In genomic region chr15:76278651-76279050, GRCh38 we compare ENCODE assay signal across 17 cellular contexts. TPM values are rescaled to one million over a fixed set of nuclear protein-coding genes. Genes with fewer than 3 reads are reported as not detected.
DNase-seq lines count a peak whose midpoint lies in the region; ATAC-seq lines count a peak whose summit lies in the region.
"Had no signal": no experiment of that assay in that cellular context is flagged by ENCODE, and none has a peak within 500 bp of the region (broad histone marks: within the 10 kb centered on the region; RNA-seq: fewer than 3 reads in every experiment).

No MANE protein-coding gene starts in this region.

- no peaks in the 10 kb centered on the region for H3K9me3 Mint-ChIP-seq in activated naive CD8-positive, alpha-beta T cell treated with anti-CD3 and anti-CD28 coated beads, Interleukin-2, amount 10 ng/mL, durations not matched to agents 7 days and 5 days
- no peaks in the 10 kb centered on the region for H3K9me3 Mint-ChIP-seq in activated naive CD8-positive, alpha-beta T cell treated with anti-CD3 and anti-CD28 coated beads for 36 hours
- H3K9me3 Mint-ChIP-seq in activated T-helper 17 cell treated with anti-CD3 and anti-CD28 coated beads, Interleukin-2, amount 50 U/mL, for 72 hours = no peaks in the 10 kb centered on the region
- no peaks in the 10 kb centered on the region for H3K9me3 Mint-ChIP-seq in effector memory CD8-positive, alpha-beta T cell
- H3K9me3 Mint-ChIP-seq: GM23338, H9, HFFc6 had no signal

- no peak for DNase-seq in activated naive CD8-positive, alpha-beta T cell treated with anti-CD3 and anti-CD28 coated beads, Interleukin-2, amount 10 ng/mL, durations not matched to agents 7 days and 5 days
- DNase-seq in activated naive CD8-positive, alpha-beta T cell treated with anti-CD3 and anti-CD28 coated beads for 36 hours = no peak
- DNase-seq in effector memory CD8-positive, alpha-beta T cell = no peak
- no peak for DNase-seq in pons (ENCODE audit: low spot score)
- DNase-seq in ureter (ENCODE audit: low spot score) = no peak
- DNase-seq: C1 segment of cervical spinal cord; Calu3; CD4-positive, alpha-beta memory T cell; COR-L47; DMS53; DMS79 treated with DMSO at 0.1 percent for 48 hours; GF-D8; H9; HFFc6 had no signal

- peak overlapping the region; percentile 11 for H3K27ac Mint-ChIP-seq in activated naive CD8-positive, alpha-beta T cell treated with anti-CD3 and anti-CD28 coated beads, Interleukin-2, amount 10 ng/mL, durations not matched to agents 7 days and 5 days
- no peak overlapping the region for H3K27ac Mint-ChIP-seq in activated naive CD8-positive, alpha-beta T cell treated with anti-CD3 and anti-CD28 coated beads for 36 hours
- peak overlapping the region; percentile 0 for H3K27ac Mint-ChIP-seq in activated T-helper 17 cell treated with anti-CD3 and anti-CD28 coated beads, Interleukin-2, amount 50 U/mL, for 72 hours
- peak overlapping the region; percentile 48 to 61 for H3K27ac Mint-ChIP-seq in effector memory CD8-positive, alpha-beta T cell
- H3K27ac Mint-ChIP-seq: H9, HFFc6 had no signal

- POLR2A ChIA-PET in activated naive CD8-positive, alpha-beta T cell treated with anti-CD3 and anti-CD28 coated beads, Interleukin-2, amount 10 ng/mL, durations not matched to agents 7 days and 5 days (lab: Charles Lee) = no interaction called here

- no peaks in the 10 kb centered on the region for H3K27me3 Mint-ChIP-seq in activated naive CD8-positive, alpha-beta T cell treated with anti-CD3 and anti-CD28 coated beads, Interleukin-2, amount 10 ng/mL, durations not matched to agents 7 days and 5 days
- no peaks in the 10 kb centered on the region for H3K27me3 Mint-ChIP-seq in activated naive CD8-positive, alpha-beta T cell treated with anti-CD3 and anti-CD28 coated beads for 36 hours
- H3K27me3 Mint-ChIP-seq in activated T-helper 17 cell treated with anti-CD3 and anti-CD28 coated beads, Interleukin-2, amount 50 U/mL, for 72 hours = no peaks in the 10 kb centered on the region
- H3K27me3 Mint-ChIP-seq in effector memory CD8-positive, alpha-beta T cell = no peaks in the 10 kb centered on the region
- H3K27me3 Mint-ChIP-seq: CD4-positive, alpha-beta memory T cell had no signal

- ATAC-seq in activated naive CD8-positive, alpha-beta T cell treated with anti-CD3 and anti-CD28 coated beads, Interleukin-2, amount 10 ng/mL, durations not matched to agents 7 days and 5 days (ENCODE audit: low read depth) = no peak
- ATAC-seq in activated T-helper 17 cell treated with anti-CD3 and anti-CD28 coated beads, Interleukin-2, amount 50 U/mL, for 72 hours (replicated peaks) = no peak
- ATAC-seq in effector memory CD8-positive, alpha-beta T cell (replicated peaks) = no peak
- ATAC-seq: GM23338, HCT116 had no signal

- no peak overlapping the region for H3K4me3 Mint-ChIP-seq in activated naive CD8-positive, alpha-beta T cell treated with anti-CD3 and anti-CD28 coated beads, Interleukin-2, amount 10 ng/mL, durations not matched to agents 7 days and 5 days
- no peak overlapping the region for H3K4me3 Mint-ChIP-seq in activated naive CD8-positive, alpha-beta T cell treated with anti-CD3 and anti-CD28 coated beads for 36 hours
- H3K4me3 Mint-ChIP-seq in activated T-helper 17 cell treated with anti-CD3 and anti-CD28 coated beads, Interleukin-2, amount 50 U/mL, for 72 hours = no peak overlapping the region
- H3K4me3 Mint-ChIP-seq in effector memory CD8-positive, alpha-beta T cell = no peak overlapping the region
- H3K4me3 Mint-ChIP-seq: CD4-positive, alpha-beta memory T cell; GM23338; H9; HFFc6 had no signal

- H3K4me1 Mint-ChIP-seq in activated naive CD8-positive, alpha-beta T cell treated with anti-CD3 and anti-CD28 coated beads, Interleukin-2, amount 10 ng/mL, durations not matched to agents 7 days and 5 days = peaks cover 6% of the 10 kb centered on the region
- H3K4me1 Mint-ChIP-seq in activated naive CD8-positive, alpha-beta T cell treated with anti-CD3 and anti-CD28 coated beads for 36 hours = no peaks in the 10 kb centered on the region
- peaks cover 4% of the 10 kb centered on the region for H3K4me1 Mint-ChIP-seq in activated T-helper 17 cell treated with anti-CD3 and anti-CD28 coated beads, Interleukin-2, amount 50 U/mL, for 72 hours
- peaks cover 13 to 31% of the 10 kb centered on the region in 2 donors for H3K4me1 Mint-ChIP-seq in effector memory CD8-positive, alpha-beta T cell (ENCODE audit: low read depth in 2 of 2)
- H3K4me1 Mint-ChIP-seq: GM23338 had no signal

- H3K36me3 Mint-ChIP-seq in activated naive CD8-positive, alpha-beta T cell treated with anti-CD3 and anti-CD28 coated beads, Interleukin-2, amount 10 ng/mL, durations not matched to agents 7 days and 5 days = peaks cover 35% of the 10 kb centered on the region
- peaks cover 50% of the 10 kb centered on the region for H3K36me3 Mint-ChIP-seq in activated naive CD8-positive, alpha-beta T cell treated with anti-CD3 and anti-CD28 coated beads for 36 hours
- peaks cover 96% of the 10 kb centered on the region for H3K36me3 Mint-ChIP-seq in activated T-helper 17 cell treated with anti-CD3 and anti-CD28 coated beads, Interleukin-2, amount 50 U/mL, for 72 hours (ENCODE audit: low read depth)
- H3K36me3 Mint-ChIP-seq in effector memory CD8-positive, alpha-beta T cell (ENCODE audit: insufficient read depth) = peaks cover 35% of the 10 kb centered on the region

RNA-seq across cellular contexts. Expression of gene ETFA, which starts 32.6 kb away (rescaled TPM):
- total RNA-seq in activated naive CD8-positive, alpha-beta T cell treated with anti-CD3 and anti-CD28 coated beads, Interleukin-2, amount 10 ng/mL, durations not matched to agents 7 days and 5 days = 10 to 100 TPM; 86.1 to 87.6 TPM
- 100 to 1,000 TPM; 166 to 168 TPM for total RNA-seq in activated naive CD8-positive, alpha-beta T cell treated with anti-CD3 and anti-CD28 coated beads for 36 hours
- 100 to 1,000 TPM; 113 to 185 TPM for total RNA-seq in activated T-helper 17 cell treated with anti-CD3 and anti-CD28 coated beads, Interleukin-2, amount 50 U/mL, for 72 hours
- total RNA-seq in ureter = 123 TPM

RNA-seq across cellular contexts. Expression of gene ISL2, which starts 57.9 kb away (rescaled TPM):
- total RNA-seq in activated naive CD8-positive, alpha-beta T cell treated with anti-CD3 and anti-CD28 coated beads, Interleukin-2, amount 10 ng/mL, durations not matched to agents 7 days and 5 days = not detected
- total RNA-seq in activated naive CD8-positive, alpha-beta T cell treated with anti-CD3 and anti-CD28 coated beads for 36 hours = under 1 TPM in 1 of 2 experiments, not detected in 1; 0.22 TPM
- total RNA-seq in activated T-helper 17 cell treated with anti-CD3 and anti-CD28 coated beads, Interleukin-2, amount 50 U/mL, for 72 hours = under 1 TPM in 1 of 2 donors, not detected in 1; 0.35 TPM
- 0.62 TPM for total RNA-seq in ureter
- total RNA-seq: CD4-positive, alpha-beta memory T cell had no signal
